Comparison of ENCODE assay signal across 22 cellular contexts in the genomic region with DNA sequence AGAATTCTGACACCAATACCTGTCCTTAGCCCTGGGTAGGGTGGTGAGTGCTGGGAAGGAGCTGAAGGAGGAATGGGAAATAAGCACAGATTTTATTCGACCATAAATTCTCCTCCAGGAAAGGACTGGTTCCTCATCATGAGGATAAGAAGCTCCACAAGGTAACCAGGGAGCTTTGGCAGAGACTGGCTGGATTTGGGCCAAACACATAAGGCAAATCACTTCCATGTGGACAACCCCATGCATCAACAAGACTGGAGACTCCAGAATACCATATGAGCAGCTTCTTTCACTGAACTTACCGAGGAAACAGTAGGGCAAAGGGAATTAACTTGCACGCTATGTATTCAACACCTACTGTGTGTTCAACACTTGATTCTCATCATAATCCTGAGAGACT.
A peak's percentile ranks its signal among the peaks of the same experiment; 100 is the strongest.
DNase-seq lines count a peak whose midpoint lies in the region; ATAC-seq and TF ChIP-seq lines count a peak whose summit lies in the region.
"Had no signal": no experiment of that assay in that cellular context is flagged by ENCODE, and none has a peak within 500 bp of the region (broad histone marks: within the 10 kb centered on the region; RNA-seq: fewer than 3 reads in every experiment).

No MANE protein-coding gene starts in this region.

- H3K9me3 ChIP-seq in HAP-1 (peaks cover 24% of the 10 kb centered on the region), smooth muscle cell (replicated peaks; ENCODE audit: low read depth) (no peaks in the 10 kb centered on the region)
- H3K9me3 ChIP-seq: BLaER1 treated with 17β-estradiol and CSF1 and Interleukin-3, amounts not matched to agents 10 nM and 100 nM; Caco-2 had no signal

- H3K27me3 ChIP-seq in HAP-1 (ENCODE audit: low read depth), result no peaks in the 10 kb centered on the region
- no peaks in the 10 kb centered on the region for H3K27me3 ChIP-seq in smooth muscle cell (ENCODE audit: low read depth)
- H3K27me3 ChIP-seq: BLaER1 treated with 17β-estradiol and CSF1 and Interleukin-3, amounts not matched to agents 10 nM and 100 nM had no signal

- no peak overlapping the region for H2AFZ ChIP-seq in smooth muscle cell (ENCODE audit: low read depth)
- H2AFZ ChIP-seq: GM23338 had no signal

- H3F3A ChIP-seq in smooth muscle cell (ENCODE audit: low read depth), result peaks cover 4% of the 10 kb centered on the region

- no peak for TF ChIP-seq CTCF in nephron (IDR thresholded peaks at IDR 0.05; ENCODE audit: unreplicated experiment in 3 of 3)
- no peak for TF ChIP-seq CTCF in smooth muscle cell (IDR thresholded peaks at IDR 0.05; ENCODE audit: borderline replicate concordance, insufficient read depth, poor library complexity, severe bottlenecking)

- peaks cover 70% of the 10 kb centered on the region for H3K4me1 Mint-ChIP-seq in nephron
- H3K4me1 Mint-ChIP-seq: CD4-positive, alpha-beta memory T cell; GM23338 had no signal

- H3K79me2 ChIP-seq in smooth muscle cell (ENCODE audit: low read depth), result no peaks in the 10 kb centered on the region

- 93% methylated on average over 3 of the region's 3 CpGs for WGBS in smooth muscle cell (ENCODE audit: low lambda C conversion rate)

- H3K9ac ChIP-seq in smooth muscle cell (ENCODE audit: low read depth), result no peak overlapping the region
- H3K9ac ChIP-seq: BLaER1 treated with 17β-estradiol and CSF1 and Interleukin-3, amounts not matched to agents 10 nM and 100 nM had no signal

- H3K9me3 Mint-ChIP-seq in nephron, result no peaks in the 10 kb centered on the region
- H3K9me3 Mint-ChIP-seq: CD4-positive, alpha-beta memory T cell; GM23338 had no signal

- in situ Hi-C loops in HAP-1 (cut with MboI; ENCODE audit: low sequenced_read_pairs), result no loop called here

- H4K20me1 ChIP-seq in smooth muscle cell (ENCODE audit: low read depth), result no peaks in the 10 kb centered on the region
- H4K20me1 ChIP-seq: BLaER1 treated with 17β-estradiol and CSF1 and Interleukin-3, amounts not matched to agents 10 nM and 100 nM had no signal

- peaks cover 9% of the 10 kb centered on the region for H3K27me3 Mint-ChIP-seq in nephron (ENCODE audit: low read depth)

- H3K36me3 ChIP-seq in HAP-1 (replicated peaks) (no peaks in the 10 kb centered on the region), smooth muscle cell (ENCODE audit: low read depth) (no peaks in the 10 kb centered on the region)
- H3K36me3 ChIP-seq: BLaER1 treated with 17β-estradiol and CSF1 and Interleukin-3, amounts not matched to agents 10 nM and 100 nM had no signal

- no peaks in the 10 kb centered on the region for H3K36me3 Mint-ChIP-seq in nephron (ENCODE audit: low read depth)
- H3K36me3 Mint-ChIP-seq: CD4-positive, alpha-beta memory T cell had no signal

- H3K4me3 ChIP-seq in HAP-1 (no peak overlapping the region), smooth muscle cell (no peak overlapping the region)
- H3K4me3 ChIP-seq: BLaER1 treated with 17β-estradiol and CSF1 and Interleukin-3, amounts not matched to agents 10 nM and 100 nM; GM23338 had no signal

- DNase-seq in EH (ENCODE audit: low read depth) (peak; percentile 19), GM04504 (ENCODE audit: low read depth) (peak; percentile 58), cerebellum (ENCODE audit: low spot score) (peak; percentile 77), HAP-1 (ENCODE audit: low spot score in 2 of 2) (no peak), smooth muscle cell (lab: John Stamatoyannopoulos, UW; ENCODE audit: unreplicated experiment) (no peak)
- no peak for DNase-seq in stimulated activated CD4-positive, alpha-beta T cell treated with anti-CD3 and anti-CD28 coated beads, Interleukin-1b, Interleukin-23, amount 100 ng/mL, for 48 hours
- DNase-seq: Caco-2; CD4-positive, alpha-beta memory T cell; DMS153; GDM1; KG1; NCI-H1105; NCI-H2029 treated with DMSO at 0.1 percent for 48 hours; NCI-H226; NCI-H526; Right ventricle myocardium superior; SW 1271 had no signal

- H3K27ac ChIP-seq in smooth muscle cell (ENCODE audit: low read depth), result no peak overlapping the region
- H3K27ac ChIP-seq: BLaER1 treated with 17β-estradiol and CSF1 and Interleukin-3, amounts not matched to agents 10 nM and 100 nM had no signal

- no peak for ATAC-seq in GM18870 (IDR thresholded peaks at IDR 0.05; ENCODE audit: unreplicated experiment)
- ATAC-seq: GM23338, HCT116 had no signal

- peak overlapping the region in 1 of 3 experiments; percentile 18 for H3K4me3 Mint-ChIP-seq in nephron
- H3K4me3 Mint-ChIP-seq: CD4-positive, alpha-beta memory T cell; GM23338 had no signal

- H3K27ac Mint-ChIP-seq in nephron, result peak overlapping the region; percentile 80 to 94 (median 93)
- H3K27ac Mint-ChIP-seq: CD4-positive, alpha-beta memory T cell; GM23338 had no signal

- H3K4me1 ChIP-seq in HAP-1 (no peaks in the 10 kb centered on the region), smooth muscle cell (ENCODE audit: low read depth) (peaks cover 8% of the 10 kb centered on the region)
- H3K4me1 ChIP-seq: Caco-2 had no signal

- no peak overlapping the region for H3K4me2 ChIP-seq in smooth muscle cell
- H3K4me2 ChIP-seq: GM23338 had no signal

Comparison
In these comparisons a context has a peak if more than half of its experiments do, and no peak if none do; other contexts are left out.
1. DNase-seq: peak in EH (single experiment), GM04504 (single experiment) and cerebellum (single experiment); none in stimulated activated CD4-positive, alpha-beta T cell treated with anti-CD3 and anti-CD28 coated beads, Interleukin-1b, Interleukin-23, amount 100 ng/mL, for 48 hours (single experiment), HAP-1 (0 of 2) and smooth muscle cell (single experiment).